In the genomic region with DNA sequence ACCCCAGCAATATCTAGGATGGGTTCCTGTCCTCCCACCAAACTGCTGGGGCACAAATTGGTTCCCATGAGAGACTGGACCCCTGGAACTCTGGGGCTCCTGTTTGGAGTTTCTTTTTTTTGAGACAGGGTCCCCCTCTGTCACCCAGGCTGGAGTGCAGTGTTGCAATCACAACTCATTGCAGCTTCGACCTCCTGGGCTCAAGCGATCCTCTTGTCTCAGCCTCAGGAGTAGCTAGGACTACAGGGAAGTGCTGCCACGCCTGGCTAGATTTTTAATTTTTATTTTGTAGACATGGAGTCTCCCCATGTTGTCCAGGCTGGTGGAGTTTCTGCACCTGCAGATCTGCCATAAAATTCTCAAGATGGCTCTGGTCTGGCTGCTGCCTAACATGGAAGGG, we compare ENCODE assay signal across 8 cellular contexts.
"Had no signal": no experiment of that assay in that cellular context is flagged by ENCODE, and none has a peak within 500 bp of the region (broad histone marks: within the 10 kb centered on the region; RNA-seq: fewer than 3 reads in every experiment).

No MANE protein-coding gene starts in this region.

- FAIRE-seq: G401.6, GM12878, GM12891, GM12892, GM18507, GM19239 had no signal

- ATAC-seq: GM12878 had no signal

- DNase-seq: GDM1, GF-D8 had no signal

- H3K4me3 ChIP-seq: GM12878 had no signal
